In the genomic region with DNA sequence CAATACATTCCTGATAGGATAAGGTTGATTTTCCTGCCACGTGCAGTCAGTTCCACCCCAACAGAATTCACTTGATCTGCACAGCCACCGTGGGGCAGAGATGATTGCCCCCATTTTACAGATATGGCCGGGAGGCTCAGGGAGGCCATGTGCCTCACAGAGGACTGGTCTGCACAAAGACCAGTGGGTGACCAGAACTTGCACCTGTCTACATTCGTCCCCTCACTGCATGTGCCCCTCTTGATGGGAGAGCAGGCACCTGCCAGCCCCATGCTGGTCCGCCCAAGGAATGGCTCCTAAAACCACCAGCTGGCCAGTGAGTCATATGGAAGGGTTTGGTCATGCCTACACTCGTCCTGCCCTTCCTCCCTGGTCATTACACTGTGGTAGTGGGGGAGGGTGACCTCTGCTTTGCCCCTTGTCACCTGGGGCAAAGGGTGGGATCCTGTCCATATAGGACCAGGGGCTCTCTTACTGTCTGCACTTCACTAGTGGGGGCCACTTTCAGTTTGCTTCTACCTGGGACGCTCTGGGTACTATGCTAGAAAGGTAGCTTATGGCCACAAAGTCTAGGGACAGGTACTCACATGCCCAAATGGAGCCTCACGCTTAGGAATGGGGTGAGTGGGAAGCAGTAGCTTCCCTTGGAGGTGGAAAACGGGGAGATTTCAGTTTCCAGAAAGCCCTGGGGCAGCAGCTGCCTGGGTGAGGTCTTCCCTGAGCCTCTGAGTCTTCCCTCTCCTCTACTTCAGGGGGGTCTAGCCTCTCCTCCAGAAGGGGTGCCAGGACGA, we compare ENCODE assay signal across 1 cellular context.
TF ChIP-seq lines count a peak whose summit lies in the region.

No MANE protein-coding gene starts in this region.

TF ChIP-seq in endothelial cell of umbilical vein, 7 proteins besides CTCF, POLR2A, EP300 and RAD21:
- TF ChIP-seq POLR2AphosphoS5 (IDR thresholded peaks at IDR 0.05; ENCODE audit: insufficient read depth, low read depth, low read length) (peak; percentile 48), EZH2 (IDR thresholded peaks at IDR 0.05; ENCODE audit: borderline replicate concordance, low read depth, low read length, severe bottlenecking) (no peak)
TF ChIP-seq in endothelial cell of umbilical vein: peak in this region for 1.
